Comparison of ENCODE assay signal across 16 cellular contexts in the genomic region with DNA sequence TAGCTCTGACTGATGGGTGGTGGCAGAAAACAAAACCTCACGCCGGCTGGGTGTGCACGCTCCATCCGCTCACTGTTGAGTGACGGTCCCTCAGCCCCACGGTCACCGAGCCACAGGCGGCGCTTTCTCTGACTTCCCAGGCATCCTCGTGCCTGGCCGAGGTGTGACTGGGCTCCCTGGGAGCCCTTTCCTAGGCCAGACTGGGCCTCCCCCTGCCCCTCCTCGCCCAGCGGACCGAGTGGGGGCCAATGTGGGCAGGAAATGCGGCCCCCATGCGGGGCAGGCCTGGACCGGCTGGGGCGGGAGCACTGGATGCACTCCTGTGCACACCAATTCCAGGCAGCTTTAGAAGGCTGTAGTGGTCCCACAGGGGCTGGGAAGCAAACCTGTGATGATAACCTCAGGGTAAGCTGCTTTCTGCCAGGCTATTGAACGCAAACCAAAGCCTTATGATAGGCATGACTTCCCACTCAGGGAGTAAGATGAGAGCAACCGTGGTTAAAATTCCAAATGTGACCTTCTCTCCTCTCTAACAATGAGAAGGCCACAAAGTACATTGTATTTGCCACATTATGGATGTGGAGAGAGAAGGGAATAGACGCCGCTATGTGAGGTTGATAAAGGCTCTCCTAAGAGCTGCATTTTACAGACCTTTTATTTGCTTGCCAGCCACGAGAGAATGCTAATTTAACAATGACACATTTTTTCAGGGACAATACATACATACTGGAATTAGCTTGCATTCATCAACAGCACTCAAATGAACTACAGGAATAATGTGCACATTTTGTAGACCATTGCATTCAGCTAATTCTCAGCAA.
A peak's percentile ranks its signal among the peaks of the same experiment; 100 is the strongest.
DNase-seq lines count a peak whose midpoint lies in the region; ATAC-seq and TF ChIP-seq lines count a peak whose summit lies in the region.
"Had no signal": no experiment of that assay in that cellular context is flagged by ENCODE, and none has a peak within 500 bp of the region (broad histone marks: within the 10 kb centered on the region; RNA-seq: fewer than 3 reads in every experiment).

No MANE protein-coding gene starts in this region.

- H3K4ac ChIP-seq in mesendoderm (ENCODE audit: low read depth, low read length) (no peak overlapping the region), H9 (ENCODE audit: low read depth, low read length) (no peak overlapping the region)

- no peaks in the 10 kb centered on the region for H4K20me1 ChIP-seq in H9 (ENCODE audit: control insufficient read depth, insufficient read depth, insufficient read length)

- H4K91ac ChIP-seq in H9 (ENCODE audit: insufficient read length, low read depth, low read length): no peak overlapping the region

- no peak overlapping the region for H3K27ac Mint-ChIP-seq in stimulated activated naive CD8-positive, alpha-beta T cell treated with anti-CD3 and anti-CD28 coated beads, Interleukin-15, amount 100 ng/mL, for 72 hours
- H3K27ac Mint-ChIP-seq in endothelial cell (ENCODE audit: unreplicated experiment): no peak overlapping the region
- H3K27ac Mint-ChIP-seq in H9: no peak overlapping the region
- H3K27ac Mint-ChIP-seq: nephron had no signal

- H3K4me3 ChIP-seq in astrocyte of the spinal cord (ENCODE audit: low read depth, low read length): no peak overlapping the region
- no peak overlapping the region for H3K4me3 ChIP-seq in mesendoderm (ENCODE audit: low read length)
- H3K4me3 ChIP-seq: vagina had no signal

- no peaks in the 10 kb centered on the region for H3K9me3 Mint-ChIP-seq in stimulated activated naive CD8-positive, alpha-beta T cell treated with anti-CD3 and anti-CD28 coated beads, Interleukin-15, amount 100 ng/mL, for 72 hours
- H3K9me3 Mint-ChIP-seq in endothelial cell (ENCODE audit: unreplicated experiment): no peaks in the 10 kb centered on the region
- H3K9me3 Mint-ChIP-seq in H9: no peaks in the 10 kb centered on the region
- H3K9me3 Mint-ChIP-seq: nephron had no signal

- no peaks in the 10 kb centered on the region for H3K79me1 ChIP-seq in mesendoderm (ENCODE audit: low read length)
- no peaks in the 10 kb centered on the region for H3K79me1 ChIP-seq in H9 (ENCODE audit: insufficient read depth, low read depth, low read length, poor library complexity, severe bottlenecking)

- H3K79me2 ChIP-seq in mesendoderm (ENCODE audit: control insufficient read depth, insufficient read depth, low read length): no peaks in the 10 kb centered on the region
- no peaks in the 10 kb centered on the region for H3K79me2 ChIP-seq in H9 (ENCODE audit: insufficient read depth, low read length)

- H3K36me3 Mint-ChIP-seq in endothelial cell (ENCODE audit: low read depth, unreplicated experiment) (no peaks in the 10 kb centered on the region), H9 (ENCODE audit: insufficient read depth in 1 of 3, low read depth in 3 of 3) (no peaks in the 10 kb centered on the region)

- H2BK120ac ChIP-seq in mesendoderm (ENCODE audit: low read depth, low read length) (no peak overlapping the region), H9 (ENCODE audit: low read depth, low read length, poor library complexity, severe bottlenecking) (no peak overlapping the region)

- H2BK15ac ChIP-seq in mesendoderm (replicated peaks; ENCODE audit: low read depth): no peak overlapping the region
- no peak overlapping the region for H2BK15ac ChIP-seq in H9 (ENCODE audit: low read depth, low read length)

- H3K27me3 Mint-ChIP-seq in stimulated activated naive CD8-positive, alpha-beta T cell treated with anti-CD3 and anti-CD28 coated beads, Interleukin-15, amount 100 ng/mL, for 72 hours: no peaks in the 10 kb centered on the region
- H3K27me3 Mint-ChIP-seq in endothelial cell (ENCODE audit: unreplicated experiment) (no peaks in the 10 kb centered on the region), H9 (ENCODE audit: low read depth) (no peaks in the 10 kb centered on the region)

- TF ChIP-seq CTCF in astrocyte of the spinal cord (IDR thresholded peaks at IDR 0.05; ENCODE audit: low read depth, low read length) (no peak), endothelial cell (IDR thresholded peaks at IDR 0.05; ENCODE audit: unreplicated experiment) (no peak), H9 (conservative IDR thresholded peaks at IDR 0.05) (no peak)

- H2BK5ac ChIP-seq in mesendoderm (ENCODE audit: low read length) (peak overlapping the region; percentile 36), H9 (ENCODE audit: insufficient read length, low read length) (no peak overlapping the region)

- no peak for DNase-seq in stimulated activated naive CD8-positive, alpha-beta T cell treated with anti-CD3 and anti-CD28 coated beads, Interleukin-15, amount 100 ng/mL, for 72 hours
- no peak for DNase-seq in stimulated activated naive CD8-positive, alpha-beta T cell treated with anti-CD3 and anti-CD28 coated beads, Interleukin-15, Interleukin-2, amounts not matched to agents 100 U/mL and 50 U/mL, for 24 hours
- DNase-seq in astrocyte of the spinal cord (ENCODE audit: low read depth, low spot score) (peak; percentile 32), mesendoderm (peak; percentile 21), amniotic stem cell (lab: John Stamatoyannopoulos, UW) (no peak), endothelial cell (ENCODE audit: low spot score) (no peak), NCI-H510A treated with DMSO at 0.1 percent for 48 hours (lab: John Stamatoyannopoulos, UW) (no peak), H9 (no peak)
- DNase-seq: Caco-2; effector CD8-positive, alpha-beta T cell; islet precursor cell; mesenchymal stem cell; NCI-H2029 treated with DMSO at 0.1 percent for 48 hours; NCI-H69 had no signal

- H2BK20ac ChIP-seq in H9 (ENCODE audit: low read depth, low read length, poor library complexity, severe bottlenecking): no peak overlapping the region

- H3T11ph ChIP-seq in H9 (ENCODE audit: low read length): no peak overlapping the region

- ATAC-seq in stimulated activated naive CD8-positive, alpha-beta T cell treated with anti-CD3 and anti-CD28 coated beads, Interleukin-15, amount 100 ng/mL, for 72 hours: peak; percentile 43
- no peak for ATAC-seq in stimulated activated naive CD8-positive, alpha-beta T cell treated with anti-CD3 and anti-CD28 coated beads, Interleukin-15, Interleukin-2, amounts not matched to agents 100 U/mL and 50 U/mL, for 24 hours

- no peaks in the 10 kb centered on the region for H3K9me3 ChIP-seq in H9 (ENCODE audit: control insufficient read depth, low read depth, low read length)
- H3K9me3 ChIP-seq: Caco-2, vagina had no signal

- no peak overlapping the region for H3K27ac ChIP-seq in mesendoderm (ENCODE audit: low read depth, low read length)
- no peak overlapping the region for H3K27ac ChIP-seq in H9 (ENCODE audit: insufficient read length, low read depth, low read length)
- H3K27ac ChIP-seq: vagina had no signal

- H4K8ac ChIP-seq in mesendoderm (ENCODE audit: low read depth, low read length) (no peak overlapping the region), H9 (replicated peaks; ENCODE audit: insufficient read length, low read depth, low read length) (no peak overlapping the region)

- H3K4me3 Mint-ChIP-seq in stimulated activated naive CD8-positive, alpha-beta T cell treated with anti-CD3 and anti-CD28 coated beads, Interleukin-15, amount 100 ng/mL, for 72 hours: no peak overlapping the region
- no peak overlapping the region for H3K4me3 Mint-ChIP-seq in endothelial cell (ENCODE audit: unreplicated experiment)
- H3K4me3 Mint-ChIP-seq in H9: no peak overlapping the region; a peak in 1 of 5 replicates
- H3K4me3 Mint-ChIP-seq: nephron had no signal

- H3K56ac ChIP-seq in mesendoderm (ENCODE audit: low read length) (peak overlapping the region; percentile 20), H9 (ENCODE audit: insufficient read length, low read depth, low read length) (no peak overlapping the region)

- no peak overlapping the region for H3K14ac ChIP-seq in H9 (ENCODE audit: insufficient read depth, low read length)

- H3K36me3 ChIP-seq in mesendoderm (ENCODE audit: control insufficient read depth, insufficient read depth, low read length): no peaks in the 10 kb centered on the region

- peak overlapping the region; percentile 47 for H2AK5ac ChIP-seq in mesendoderm (ENCODE audit: low read length)
- H2AK5ac ChIP-seq in H9 (ENCODE audit: insufficient read length, low read length): no peak overlapping the region

- H3K4me1 ChIP-seq in mesendoderm (ENCODE audit: control insufficient read depth, low read depth, low read length) (peaks cover 14% of the 10 kb centered on the region), H9 (ENCODE audit: insufficient read depth, low read length) (no peaks in the 10 kb centered on the region)
- H3K4me1 ChIP-seq: Caco-2, vagina had no signal

- H3K18ac ChIP-seq in mesendoderm (ENCODE audit: low read length): peak overlapping the region; percentile 15
- no peak overlapping the region for H3K18ac ChIP-seq in H9 (ENCODE audit: insufficient read length, low read depth, low read length)

- H3K4me2 ChIP-seq in mesendoderm (ENCODE audit: low read length) (no peak overlapping the region), H9 (ENCODE audit: insufficient read depth, insufficient read length, low read length) (no peak overlapping the region)

- no peak overlapping the region for H2BK12ac ChIP-seq in H9 (ENCODE audit: insufficient read length, low read depth, low read length)

- H3K23me2 ChIP-seq in H9 (ENCODE audit: insufficient read length, low read depth, low read length, poor library complexity, severe bottlenecking): no peaks in the 10 kb centered on the region

- no peak overlapping the region for H3K9ac ChIP-seq in mesendoderm (ENCODE audit: low read length)
- no peak overlapping the region for H3K9ac ChIP-seq in H9 (ENCODE audit: extremely low read depth, insufficient read length, low read length)

- H4K5ac ChIP-seq in mesendoderm (ENCODE audit: low read length) (no peak overlapping the region), H9 (ENCODE audit: insufficient read length, low read depth, low read length) (no peak overlapping the region)

- no peaks in the 10 kb centered on the region for H3K4me1 Mint-ChIP-seq in stimulated activated naive CD8-positive, alpha-beta T cell treated with anti-CD3 and anti-CD28 coated beads, Interleukin-15, amount 100 ng/mL, for 72 hours
- H3K4me1 Mint-ChIP-seq in endothelial cell (ENCODE audit: unreplicated experiment) (peaks cover 7% of the 10 kb centered on the region), H9 (peaks cover 14 to 20% of the 10 kb centered on the region in 2 experiments)

- H2AFZ ChIP-seq in H9 (ENCODE audit: low read length): no peak overlapping the region

- H3K23ac ChIP-seq in mesendoderm (ENCODE audit: low read length) (no peak overlapping the region), H9 (ENCODE audit: insufficient read length, low read depth, low read length) (no peak overlapping the region)

- WGBS in mesendoderm (ENCODE audit: extremely low coverage, insufficient coverage, low lambda C conversion rate): no CpG with 5 or more reads among the region's 23 CpGs
- no CpG with 5 or more reads among the region's 23 CpGs for WGBS in H9 (ENCODE audit: extremely low coverage, insufficient read length, low lambda C conversion rate)

- in situ Hi-C loops in astrocyte of the spinal cord (cut with HindIII; ENCODE audit: low sequenced_read_pairs): no loop called here

- H3K27me3 ChIP-seq in mesendoderm (ENCODE audit: insufficient read depth, low read length, poor library complexity) (no peaks in the 10 kb centered on the region), H9 (ENCODE audit: insufficient read depth, low read length) (no peaks in the 10 kb centered on the region)
- H3K27me3 ChIP-seq: vagina had no signal

Comparison
In these comparisons a context has a peak if more than half of its experiments do, and no peak if none do; other contexts are left out.
1. DNase-seq: peak in astrocyte of the spinal cord (single experiment) and mesendoderm (single experiment); none in stimulated activated naive CD8-positive, alpha-beta T cell treated with anti-CD3 and anti-CD28 coated beads, Interleukin-15, amount 100 ng/mL, for 72 hours (0 of 2), stimulated activated naive CD8-positive, alpha-beta T cell treated with anti-CD3 and anti-CD28 coated beads, Interleukin-15, Interleukin-2, amounts not matched to agents 100 U/mL and 50 U/mL, for 24 hours (single experiment), amniotic stem cell (single experiment), endothelial cell (single experiment), NCI-H510A treated with DMSO at 0.1 percent for 48 hours (single experiment) and H9 (single experiment).